ENCODE assay signal across 11 cellular contexts in genomic region chr9:136090768-136091581, GRCh38. TPM values are rescaled to one million over a fixed set of nuclear protein-coding genes. Genes with fewer than 3 reads are reported as not detected.
DNase-seq lines count a peak whose midpoint lies in the region; ATAC-seq and TF ChIP-seq lines count a peak whose summit lies in the region.
"Had no signal": no experiment of that assay in that cellular context is flagged by ENCODE, and none has a peak within 500 bp of the region (broad histone marks: within the 10 kb centered on the region; RNA-seq: fewer than 3 reads in every experiment).

No MANE protein-coding gene starts in this region.

- peak in 1 of 2 donors; percentile 20 for TF ChIP-seq POLR2A in sigmoid colon (IDR thresholded peaks at IDR 0.05)

- H3K36me3 Mint-ChIP-seq in activated CD8-positive, alpha-beta T cell treated with anti-CD3 and anti-CD28 coated beads, Interleukin-2, amount 10 ng/mL, durations not matched to agents 7 days and 5 days (ENCODE audit: low read depth) = no peaks in the 10 kb centered on the region
- H3K36me3 Mint-ChIP-seq in activated naive CD4-positive, alpha-beta T cell treated with anti-CD3 and anti-CD28 coated beads, Interleukin-2, amount 50 U/mL, for 72 hours = no peaks in the 10 kb centered on the region

- peak overlapping the region; percentile 49 for H3K4me3 ChIP-seq in left ventricle myocardium inferior
- peak overlapping the region; percentile 10 to 95 (median 56) for H3K4me3 ChIP-seq in sigmoid colon
- H3K4me3 ChIP-seq: hepatocyte, SJSA1 had no signal

- DNase-seq in ELF-1 (ENCODE audit: low read depth, low spot score) = peak; percentile 56
- DNase-seq in activated CD8-positive, alpha-beta T cell treated with anti-CD3 and anti-CD28 coated beads, Interleukin-2, amount 10 ng/mL, durations not matched to agents 7 days and 5 days = no peak
- peak; percentile 63 for DNase-seq in left ventricle myocardium inferior
- DNase-seq in sigmoid colon = peak; percentile 94
- no peak for DNase-seq in activated naive CD4-positive, alpha-beta T cell treated with anti-CD3 and anti-CD28 coated beads, Interleukin-2, amount 50 U/mL, for 72 hours (ENCODE audit: low spot score in 2 of 2)
- no peak for DNase-seq in SW480 (ENCODE audit: low spot score)
- DNase-seq: NCI-H146 had no signal

- H3K4me1 ChIP-seq in left ventricle myocardium inferior (peaks cover 90% of the 10 kb centered on the region), sigmoid colon (peaks cover 0 to 84% (median 82%) of the 10 kb centered on the region in 4 donors)

- TF ChIP-seq EP300 in sigmoid colon (IDR thresholded peaks at IDR 0.05) = peak in 2 of 4 donors; percentile 37 to 56

- no peak overlapping the region for H3K4me3 Mint-ChIP-seq in activated CD8-positive, alpha-beta T cell treated with anti-CD3 and anti-CD28 coated beads, Interleukin-2, amount 10 ng/mL, durations not matched to agents 7 days and 5 days

- H3K27me3 Mint-ChIP-seq in activated CD8-positive, alpha-beta T cell treated with anti-CD3 and anti-CD28 coated beads, Interleukin-2, amount 10 ng/mL, durations not matched to agents 7 days and 5 days (ENCODE audit: low read depth) = no peaks in the 10 kb centered on the region

- TF ChIP-seq CTCF in left ventricle myocardium inferior (IDR thresholded peaks at IDR 0.05; ENCODE audit: borderline replicate concordance) = no peak
- TF ChIP-seq CTCF in sigmoid colon (IDR thresholded peaks at IDR 0.05) = no peak

- H3K36me3 ChIP-seq in left ventricle myocardium inferior = peaks cover 5% of the 10 kb centered on the region
- H3K36me3 ChIP-seq in sigmoid colon = no peaks in the 10 kb centered on the region

- H3K4me1 Mint-ChIP-seq in activated CD8-positive, alpha-beta T cell treated with anti-CD3 and anti-CD28 coated beads, Interleukin-2, amount 10 ng/mL, durations not matched to agents 7 days and 5 days (ENCODE audit: low read depth) = peaks cover 11% of the 10 kb centered on the region

- POLR2A ChIA-PET in activated CD8-positive, alpha-beta T cell treated with anti-CD3 and anti-CD28 coated beads, Interleukin-2, amount 10 ng/mL, durations not matched to agents 7 days and 5 days (lab: Charles Lee) = interaction anchor here (1.4 kb wide), 1 partner anchor 20 kb away, joined by 4 read pairs; no protein-coding TSS in a partner anchor

- peak overlapping the region; percentile 99 for H3K27ac ChIP-seq in left ventricle myocardium inferior (replicated peaks)
- peak overlapping the region; percentile 97 to 98 (median 98) for H3K27ac ChIP-seq in sigmoid colon
- H3K27ac ChIP-seq: hepatocyte, SJSA1 had no signal

- 84 to 85% methylated on average over 22 of the region's 22 CpGs for whole genome bisulfite sequencing in sigmoid colon, 2 donors

- H3K27me3 ChIP-seq in left ventricle myocardium inferior (ENCODE audit: low read depth) (no peaks in the 10 kb centered on the region), sigmoid colon (no peaks in the 10 kb centered on the region)
- H3K27me3 ChIP-seq: hepatocyte, SJSA1 had no signal

- CTCF ChIA-PET in activated CD8-positive, alpha-beta T cell treated with anti-CD3 and anti-CD28 coated beads, Interleukin-2, amount 10 ng/mL, durations not matched to agents 7 days and 5 days (lab: Charles Lee) = interaction anchor here (1.0 to 4.7 kb wide), 4 partner anchors 15 to 123 kb away, joined by 3 to 30 read pairs (median 13); no protein-coding TSS in a partner anchor

- intact Hi-C loops in left ventricle myocardium inferior (cut with micrococcal nuclease) (no loop called here), sigmoid colon (cut with DNase I) (loop anchor here (5.0 kb wide), 1 partner anchor 456 kb away; the partner anchor contains the start of gene NOTCH1)

- H3K9me3 Mint-ChIP-seq in activated CD8-positive, alpha-beta T cell treated with anti-CD3 and anti-CD28 coated beads, Interleukin-2, amount 10 ng/mL, durations not matched to agents 7 days and 5 days (ENCODE audit: insufficient read depth) = no peaks in the 10 kb centered on the region
- no peaks in the 10 kb centered on the region for H3K9me3 Mint-ChIP-seq in activated naive CD4-positive, alpha-beta T cell treated with anti-CD3 and anti-CD28 coated beads, Interleukin-2, amount 50 U/mL, for 72 hours

- H3K9me3 ChIP-seq in left ventricle myocardium inferior (replicated peaks) (no peaks in the 10 kb centered on the region), sigmoid colon (no peaks in the 10 kb centered on the region)
- H3K9me3 ChIP-seq: SJSA1 had no signal

- H3K27ac Mint-ChIP-seq in activated CD8-positive, alpha-beta T cell treated with anti-CD3 and anti-CD28 coated beads, Interleukin-2, amount 10 ng/mL, durations not matched to agents 7 days and 5 days = peak overlapping the region; percentile 28
- peak overlapping the region in 1 of 2 donors; percentile 62 for H3K27ac Mint-ChIP-seq in activated naive CD4-positive, alpha-beta T cell treated with anti-CD3 and anti-CD28 coated beads, Interleukin-2, amount 50 U/mL, for 72 hours

- ATAC-seq in activated CD8-positive, alpha-beta T cell treated with anti-CD3 and anti-CD28 coated beads, Interleukin-2, amount 10 ng/mL, durations not matched to agents 7 days and 5 days = no peak
- ATAC-seq in activated naive CD4-positive, alpha-beta T cell treated with anti-CD3 and anti-CD28 coated beads, Interleukin-2, amount 50 U/mL, for 72 hours = no peak
- ATAC-seq in HG03442 (IDR thresholded peaks at IDR 0.05; ENCODE audit: unreplicated experiment) (no peak), GM21723 (IDR thresholded peaks at IDR 0.05; ENCODE audit: unreplicated experiment) (no peak)

RNA-seq across cellular contexts. Expression of gene NACC2, which starts 4.1 kb away (rescaled TPM):
- 1 to 10 TPM; 5.6 to 6.4 TPM for total RNA-seq in activated CD8-positive, alpha-beta T cell treated with anti-CD3 and anti-CD28 coated beads, Interleukin-2, amount 10 ng/mL, durations not matched to agents 7 days and 5 days
- total RNA-seq in left ventricle myocardium inferior (29.5 TPM), sigmoid colon (10 to 100 TPM; 41.6 to 80.0 (median 65.4) TPM)
- polyA plus RNA-seq in sigmoid colon = 10 to 100 TPM in 1 of 3 donors, 1 to 10 TPM in 2; 3.6 to 14.3 (median 5.1) TPM
- 10 to 100 TPM in 1 of 2 donors, 1 to 10 TPM in 1; 4.5 to 10.0 TPM for total RNA-seq in activated naive CD4-positive, alpha-beta T cell treated with anti-CD3 and anti-CD28 coated beads, Interleukin-2, amount 50 U/mL, for 72 hours

RNA-seq across cellular contexts. Expression of gene TMEM250, which starts 27.7 kb away (rescaled TPM):
- total RNA-seq in activated CD8-positive, alpha-beta T cell treated with anti-CD3 and anti-CD28 coated beads, Interleukin-2, amount 10 ng/mL, durations not matched to agents 7 days and 5 days = 10 to 100 TPM; 56.5 to 57.0 TPM
- total RNA-seq in left ventricle myocardium inferior (15.1 TPM), sigmoid colon (10 to 100 TPM; 23.7 to 35.6 (median 30.2) TPM)
- polyA plus RNA-seq in sigmoid colon = 10 to 100 TPM; 25.4 to 48.4 (median 27.6) TPM
- 10 to 100 TPM; 13.3 to 26.2 TPM for total RNA-seq in activated naive CD4-positive, alpha-beta T cell treated with anti-CD3 and anti-CD28 coated beads, Interleukin-2, amount 50 U/mL, for 72 hours

Comparison
In these comparisons a context has a peak if more than half of its experiments do, and no peak if none do; other contexts are left out.
1. DNase-seq: peak in ELF-1 (single experiment), left ventricle myocardium inferior (single experiment) and sigmoid colon (single experiment); none in activated CD8-positive, alpha-beta T cell treated with anti-CD3 and anti-CD28 coated beads, Interleukin-2, amount 10 ng/mL, durations not matched to agents 7 days and 5 days (single experiment), activated naive CD4-positive, alpha-beta T cell treated with anti-CD3 and anti-CD28 coated beads, Interleukin-2, amount 50 U/mL, for 72 hours (0 of 2) and SW480 (single experiment).